8 cellular contexts compared by ENCODE assay signal in genomic region chr17:2302740-2303277, GRCh38. TPM values are rescaled to one million over a fixed set of nuclear protein-coding genes. Genes with fewer than 3 reads are reported as not detected.
DNase-seq lines count a peak whose midpoint lies in the region; ATAC-seq and TF ChIP-seq lines count a peak whose summit lies in the region.

No MANE protein-coding gene starts in this region.

- H3K27ac Mint-ChIP-seq in CD14-positive monocyte = peak overlapping the region; percentile 37 to 87 (median 67)

- no peak for TF ChIP-seq POLR2A in gastrocnemius medialis (IDR thresholded peaks at IDR 0.05)

- H3K4me1 ChIP-seq in gastrocnemius medialis = peaks cover 11 to 18% of the 10 kb centered on the region in 2 donors

- H3K36me3 Mint-ChIP-seq in CD14-positive monocyte = peaks cover 28 to 29% of the 10 kb centered on the region in 2 donors

- no peaks in the 10 kb centered on the region for H3K9me3 Mint-ChIP-seq in CD14-positive monocyte

- intact Hi-C loops in CD14-positive monocyte (cut with micrococcal nuclease) = loop anchor here in 1 of 2 donors (5.0 kb wide), 1 partner anchor 34 kb away; the partner anchor contains the start of genes SGSM2 and TSR1
- intact Hi-C loops in gastrocnemius medialis (cut with DNase I; ENCODE audit: low total_unique reads) = loop anchor here (2.0 kb wide), 1 partner anchor 50 kb away; no protein-coding TSS in a partner anchor

- peak; percentile 4 for ATAC-seq in GM21737 (IDR thresholded peaks at IDR 0.05; ENCODE audit: unreplicated experiment)
- peak; percentile 39 for ATAC-seq in SK-N-SH treated with all-trans-retinoic acid at 6 μM for 48 hours
- ATAC-seq in gastrocnemius medialis = peak; percentile 8 to 9
- no peak for ATAC-seq in HG03039 (IDR thresholded peaks at IDR 0.05; ENCODE audit: unreplicated experiment)
- ATAC-seq in HG03025 (IDR thresholded peaks at IDR 0.05; ENCODE audit: low FRiP score, unreplicated experiment) = no peak

- DNase-seq in CD14-positive monocyte (ENCODE audit: low spot score) (no peak), fibroblast of the aortic adventitia (ENCODE audit: low read depth) (no peak), gastrocnemius medialis (no peak), DMS 273 (lab: John Stamatoyannopoulos, UW; ENCODE audit: unreplicated experiment) (no peak)

- peak overlapping the region; percentile 85 to 89 for H3K4me3 Mint-ChIP-seq in CD14-positive monocyte

- H3K27me3 ChIP-seq in gastrocnemius medialis = no peaks in the 10 kb centered on the region

- TF ChIP-seq CTCF in CD14-positive monocyte (IDR thresholded peaks at IDR 0.05) (no peak), fibroblast of the aortic adventitia (IDR thresholded peaks at IDR 0.05; ENCODE audit: insufficient read depth, low read length) (no peak), gastrocnemius medialis (IDR thresholded peaks at IDR 0.05 in 4 of 5, conservative IDR thresholded peaks at IDR 0.05 in 1 of 5) (no peak)

- peaks cover 0 to 2% (median 1%) of the 10 kb centered on the region in 3 donors for H3K27me3 Mint-ChIP-seq in CD14-positive monocyte (ENCODE audit: low read depth in 3 of 3)

- H3K9me3 ChIP-seq in gastrocnemius medialis = no peaks in the 10 kb centered on the region

- in situ Hi-C loops in gastrocnemius medialis (cut with MboI; ENCODE audit: low sequenced_read_pairs in 4 of 4) = no loop called here

- H3K4me3 ChIP-seq in fibroblast of the aortic adventitia (ENCODE audit: low read depth, low read length) = peak overlapping the region; percentile 91
- H3K4me3 ChIP-seq in gastrocnemius medialis = peak overlapping the region; percentile 66 to 83 (median 79)

- H3K36me3 ChIP-seq in gastrocnemius medialis = peaks cover 0 to 24% of the 10 kb centered on the region in 2 donors

- H3K27ac ChIP-seq in gastrocnemius medialis = peak overlapping the region; percentile 81 to 92 (median 90)

- H3K4me1 Mint-ChIP-seq in CD14-positive monocyte = peaks cover 26% of the 10 kb centered on the region

TF ChIP-seq in SK-N-SH treated with all-trans-retinoic acid at 6 μM for 48 hours, 23 proteins besides CTCF, POLR2A, EP300 and RAD21:
- no peak for TF ChIP-seq CREB5 (CRISPR knock-in tag; IDR thresholded peaks at IDR 0.05; ENCODE audit: low read depth)
- no peak for TF ChIP-seq TCF4 (CRISPR knock-in tag; IDR thresholded peaks at IDR 0.05; ENCODE audit: borderline replicate concordance)

RNA-seq across cellular contexts. Expression of gene SMG6, which starts 0.8 kb away (rescaled TPM):
- 1 to 10 TPM in 1 of 2 donors, under 1 TPM in 1; 0.67 to 1.1 TPM for polyA plus RNA-seq in CD14-positive monocyte
- total RNA-seq in fibroblast of the aortic adventitia (ENCODE audit: low replicate concordance) (37.5 and 49.3 TPM in 2 replicates), gastrocnemius medialis (10 to 100 TPM; 20.5 to 27.8 (median 23.0) TPM)

RNA-seq across cellular contexts. Expression of gene SRR, which starts 0.9 kb away (rescaled TPM):
- polyA plus RNA-seq in CD14-positive monocyte = 1 to 10 TPM; 3.7 to 5.7 TPM
- 9.1 and 29.4 TPM in 2 replicates for total RNA-seq in fibroblast of the aortic adventitia (ENCODE audit: low replicate concordance)
- 10 to 100 TPM in 2 of 4 donors, 1 to 10 TPM in 2; 3.0 to 20.0 (median 10.7) TPM for total RNA-seq in gastrocnemius medialis

RNA-seq across cellular contexts. Expression of gene TSR1, which starts 33.4 kb away (rescaled TPM):
- 1 to 10 TPM; 8.1 to 9.3 TPM for polyA plus RNA-seq in CD14-positive monocyte
- total RNA-seq in fibroblast of the aortic adventitia (ENCODE audit: low replicate concordance) (24.2 and 44.5 TPM in 2 replicates), gastrocnemius medialis (10 to 100 TPM; 76.7 to 94.1 (median 84.7) TPM)

RNA-seq across cellular contexts. Expression of gene SGSM2, which starts 34.5 kb away (rescaled TPM):
- polyA plus RNA-seq in CD14-positive monocyte = 1 to 10 TPM; 3.0 to 3.5 TPM
- total RNA-seq in fibroblast of the aortic adventitia (ENCODE audit: low replicate concordance) = 31.0 and 47.3 TPM in 2 replicates
- total RNA-seq in gastrocnemius medialis = 10 to 100 TPM in 2 of 4 donors, 1 to 10 TPM in 2; 6.1 to 20.1 (median 9.6) TPM

Comparison
In these comparisons a context has a peak if more than half of its experiments do, and no peak if none do; other contexts are left out.
1. ATAC-seq: peak in GM21737 (single experiment), SK-N-SH treated with all-trans-retinoic acid at 6 μM for 48 hours (single experiment) and gastrocnemius medialis (2 of 2); none in HG03039 (single experiment) and HG03025 (single experiment).